ENCODE assay signal across 18 cellular contexts in genomic region chr6:43868467-43868866, GRCh38.
DNase-seq lines count a peak whose midpoint lies in the region; ATAC-seq, FAIRE-seq and TF ChIP-seq lines count a peak whose summit lies in the region.
"Had no signal": no experiment of that assay in that cellular context is flagged by ENCODE, and none has a peak within 500 bp of the region (broad histone marks: within the 10 kb centered on the region; RNA-seq: fewer than 3 reads in every experiment).

No MANE protein-coding gene starts in this region.

- TF ChIP-seq EP300 in K562 (IDR thresholded peaks at IDR 0.05; ENCODE audit: low read length), result no peak

- WGBS in K562 (ENCODE audit: insufficient coverage, low coverage, missing lambda C conversion rate), result 82% methylated on average over 6 of the region's 6 CpGs
- 94 to 97% methylated on average over 6 of the region's 6 CpGs for WGBS in thyroid gland, 2 donors

- intact Hi-C loops in Caco-2 (cut with micrococcal nuclease; ENCODE audit: unreplicated experiment), result no loop called here
- intact Hi-C loops in K562 (cut with micrococcal nuclease), result no loop called here
- intact Hi-C loops in thyroid gland (cut with DNase I), result no loop called here

- H3K9me3 ChIP-seq in Caco-2 (no peaks in the 10 kb centered on the region), K562 (replicated peaks; ENCODE audit: control insufficient read depth, insufficient read depth, low read depth, low read length) (no peaks in the 10 kb centered on the region), thyroid gland (no peaks in the 10 kb centered on the region)
- H3K9me3 ChIP-seq: BE2C had no signal

- H3K36me3 Mint-ChIP-seq in Caco-2 (ENCODE audit: insufficient read depth, unreplicated experiment) (no peaks in the 10 kb centered on the region), nephron (ENCODE audit: low read depth) (no peaks in the 10 kb centered on the region), mesothelial cell of epicardium (no peaks in the 10 kb centered on the region)

- no peaks in the 10 kb centered on the region for H3K9me1 ChIP-seq in K562 (ENCODE audit: control insufficient read depth, insufficient read depth, low read length)

- H3K27me3 ChIP-seq in Caco-2 (replicated peaks; ENCODE audit: control insufficient read depth, insufficient read depth, low read length), result no peaks in the 10 kb centered on the region
- no peaks in the 10 kb centered on the region for H3K27me3 ChIP-seq in K562 (ENCODE audit: control insufficient read depth in 2 of 2, insufficient read depth in 2 of 2, low read length in 2 of 2)
- no peaks in the 10 kb centered on the region for H3K27me3 ChIP-seq in thyroid gland
- H3K27me3 ChIP-seq: BE2C had no signal

- DNase-seq in Caco-2 (no peak), K562 (ENCODE audit: extremely low read depth in 1 of 4, low spot score in 3 of 4) (no peak), thyroid gland (no peak), mesothelial cell of epicardium (ENCODE audit: low spot score in 2 of 2, unreplicated experiment in 2 of 2) (no peak), NCI-H526 (lab: John Stamatoyannopoulos, UW) (no peak)
- DNase-seq: ACHN; BE2C; CD4-positive, alpha-beta T cell; DMS153; DMS79; GDM1 had no signal

- H3K27ac ChIP-seq in K562 (ENCODE audit: extremely low read depth, low read depth, low read length) (no peak overlapping the region), thyroid gland (peak overlapping the region; percentile 3 to 89 (median 66))

- CTCF ChIA-PET in Caco-2 (lab: Charles Lee) (interaction anchor here (0.7 kb wide), 1 partner anchor 59 kb away, joined by 5 read pairs; no protein-coding TSS in a partner anchor), K562 (lab: Yijun Ruan, JAX; ENCODE audit: low intra/inter-chr PET ratio) (no interaction called here)

- H3K27ac Mint-ChIP-seq in Caco-2 (ENCODE audit: unreplicated experiment), result peak overlapping the region; percentile 23
- peak overlapping the region in 2 of 3 experiments; percentile 55 to 75 for H3K27ac Mint-ChIP-seq in nephron
- H3K27ac Mint-ChIP-seq in mesothelial cell of epicardium, result no peak overlapping the region
- H3K27ac Mint-ChIP-seq: CD4-positive, alpha-beta T cell; GM23338 had no signal

- H3K79me2 ChIP-seq in K562 (ENCODE audit: control insufficient read depth, insufficient read depth, low read length), result no peaks in the 10 kb centered on the region

- ATAC-seq in K562 (no peak), HG02840 (IDR thresholded peaks at IDR 0.05; ENCODE audit: low FRiP score, unreplicated experiment) (no peak)
- ATAC-seq: HCT116 had no signal

- no peak overlapping the region for H3K9ac ChIP-seq in K562 (ENCODE audit: insufficient read depth in 1 of 2, low read depth in 2 of 2, low read length in 2 of 2)

- H3K4me3 Mint-ChIP-seq in Caco-2 (ENCODE audit: unreplicated experiment) (no peak overlapping the region), nephron (peak overlapping the region in 1 of 3 experiments; percentile 6), mesothelial cell of epicardium (no peak overlapping the region)
- H3K4me3 Mint-ChIP-seq: CD4-positive, alpha-beta T cell; GM23338 had no signal

- H3K4me1 ChIP-seq in Caco-2, result no peaks in the 10 kb centered on the region
- peaks cover 10 to 27% of the 10 kb centered on the region in 2 experiments for H3K4me1 ChIP-seq in K562 (replicated peaks in 1 of 2; ENCODE audit: control insufficient read depth in 2 of 2, insufficient read depth in 2 of 2, low read length in 2 of 2)
- peaks cover 90 to 97% of the 10 kb centered on the region in 2 donors for H3K4me1 ChIP-seq in thyroid gland

- no peak for TF ChIP-seq POLR2A in K562 (conservative IDR thresholded peaks at IDR 0.05)
- no peak for TF ChIP-seq POLR2A in thyroid gland (IDR thresholded peaks at IDR 0.05)

- H3K4me3 ChIP-seq in Caco-2 (ENCODE audit: low read depth, low read length) (no peak overlapping the region), K562 (no peak overlapping the region), thyroid gland (replicated peaks in 1 of 3) (no peak overlapping the region)
- H3K4me3 ChIP-seq: GM23338 had no signal

- H2AFZ ChIP-seq in K562 (ENCODE audit: low read depth, low read length), result peak overlapping the region; percentile 17; the same call in 1 of the 2 replicates
- H2AFZ ChIP-seq: GM23338 had no signal

- no peak for TF ChIP-seq CTCF in Caco-2 (IDR thresholded peaks at IDR 0.05; ENCODE audit: insufficient read depth in 1 of 2, low read depth in 1 of 2, low read length in 1 of 2, severe bottlenecking in 1 of 2, unreplicated experiment in 1 of 2)
- TF ChIP-seq CTCF in K562 (IDR thresholded peaks at IDR 0.05 in 2 of 3, conservative IDR thresholded peaks at IDR 0.05 in 1 of 3; ENCODE audit: insufficient read depth in 2 of 3, low read depth in 1 of 3, low read length in 3 of 3), result no peak
- TF ChIP-seq CTCF in nephron (IDR thresholded peaks at IDR 0.05; ENCODE audit: unreplicated experiment in 3 of 3), result no peak
- no peak for TF ChIP-seq CTCF in thyroid gland (IDR thresholded peaks at IDR 0.05)
- TF ChIP-seq CTCF in mesothelial cell of epicardium (IDR thresholded peaks at IDR 0.05; ENCODE audit: unreplicated experiment), result no peak

- BruUV-seq in Caco-2 (replicated peaks; lab: Mats Ljungman, UMichigan) (no TSS peak), K562 (replicated peaks; lab: Mats Ljungman, UMichigan) (no TSS peak)

- H3K4me2 ChIP-seq in K562 (ENCODE audit: insufficient read depth, low read length), result no peak overlapping the region
- H3K4me2 ChIP-seq: GM23338 had no signal

- H4K20me1 ChIP-seq in K562 (replicated peaks; ENCODE audit: control insufficient read depth, insufficient read depth, low read length), result no peaks in the 10 kb centered on the region

- no peaks in the 10 kb centered on the region for H3K9me3 Mint-ChIP-seq in Caco-2 (ENCODE audit: unreplicated experiment)
- H3K9me3 Mint-ChIP-seq in nephron, result no peaks in the 10 kb centered on the region
- H3K9me3 Mint-ChIP-seq in mesothelial cell of epicardium, result no peaks in the 10 kb centered on the region
- H3K9me3 Mint-ChIP-seq: CD4-positive, alpha-beta T cell; GM23338 had no signal

- no peak for TF ChIP-seq RAD21 in K562 (CRISPR knock-in tag; conservative IDR thresholded peaks at IDR 0.05 in 1 of 2, IDR thresholded peaks at IDR 0.05 in 1 of 2)

- FAIRE-seq in K562 (lab: Jason Lieb, UNC), result no peak
- FAIRE-seq: GM12892, GM18507, H54 had no signal

- POLR2A ChIA-PET in Caco-2 (lab: Charles Lee) (interaction anchor here (1.1 kb wide), 1 partner anchor 13 kb away, joined by 4 read pairs; no protein-coding TSS in a partner anchor), K562 (lab: Yijun Ruan, JAX) (interaction anchor here (0.5 to 1.6 kb wide), 3 partner anchors 18 to 122 kb away, joined by 3 to 4 read pairs (median 3); no protein-coding TSS in a partner anchor)

- peaks cover 6% of the 10 kb centered on the region for H3K4me1 Mint-ChIP-seq in Caco-2 (ENCODE audit: low read depth, unreplicated experiment)
- H3K4me1 Mint-ChIP-seq in nephron, result peaks cover 56% of the 10 kb centered on the region
- H3K4me1 Mint-ChIP-seq in mesothelial cell of epicardium, result peaks cover 23% of the 10 kb centered on the region

- no peaks in the 10 kb centered on the region for H3K27me3 Mint-ChIP-seq in Caco-2 (ENCODE audit: insufficient read depth, unreplicated experiment)
- peaks cover 40% of the 10 kb centered on the region for H3K27me3 Mint-ChIP-seq in nephron (ENCODE audit: low read depth)
- H3K27me3 Mint-ChIP-seq in mesothelial cell of epicardium (ENCODE audit: low read depth), result peaks cover 28% of the 10 kb centered on the region

- in situ Hi-C loops in K562 (cut with MboI), result no loop called here

- H3K36me3 ChIP-seq in Caco-2 (ENCODE audit: control insufficient read depth, insufficient read depth, low read length), result no peaks in the 10 kb centered on the region
- no peaks in the 10 kb centered on the region for H3K36me3 ChIP-seq in K562 (ENCODE audit: control insufficient read depth, insufficient read depth, low read length)
- H3K36me3 ChIP-seq in thyroid gland, result no peaks in the 10 kb centered on the region
- H3K36me3 ChIP-seq: BE2C had no signal

TF ChIP-seq in K562, 482 proteins besides CTCF, POLR2A, EP300 and RAD21:
- TF ChIP-seq ZKSCAN1 (IDR thresholded peaks at IDR 0.05; ENCODE audit: low read depth, low read length), result peak; percentile 85
- TF ChIP-seq ZNF584 (CRISPR knock-in tag; IDR thresholded peaks at IDR 0.05; ENCODE audit: low read depth), result no peak
